1 cellular context compared by ENCODE assay signal in the genomic region with DNA sequence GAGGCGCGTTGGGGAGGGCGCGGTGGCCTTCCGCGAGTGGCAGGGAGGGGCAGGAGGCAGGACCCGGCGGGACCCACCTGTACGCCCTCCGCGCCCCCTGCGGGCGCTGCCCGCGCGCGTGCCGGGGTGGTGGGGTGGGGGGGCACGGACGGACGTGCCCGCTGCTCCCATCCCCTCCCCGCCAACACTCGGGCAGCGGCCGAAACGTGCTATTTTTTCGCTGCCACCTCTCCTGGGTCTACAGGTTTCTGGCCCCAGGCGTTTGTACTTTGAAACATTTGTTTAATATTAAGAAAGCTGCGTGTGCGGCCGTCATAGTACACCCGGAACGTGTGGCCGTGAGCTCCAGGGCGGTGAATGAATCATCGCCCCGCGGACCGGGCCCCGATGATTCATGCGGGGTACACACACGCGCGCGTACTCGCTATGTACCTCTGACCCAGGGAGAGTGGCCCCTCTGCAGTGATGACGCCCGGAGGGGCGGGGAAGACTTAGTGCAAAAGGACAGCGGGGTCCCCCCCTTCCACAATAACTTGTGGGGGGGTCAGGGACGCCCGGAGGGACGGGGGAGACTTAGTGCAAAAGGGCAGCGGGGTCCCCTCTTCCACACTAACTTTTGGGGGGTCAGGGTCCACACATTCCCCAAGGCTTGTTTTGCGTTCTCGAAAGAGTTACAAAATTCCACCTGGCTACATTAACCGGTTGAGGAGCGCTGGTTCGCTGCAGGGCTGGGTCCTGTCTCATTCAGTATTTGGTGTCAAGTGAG.
TF ChIP-seq lines count a peak whose summit lies in the region.

No MANE protein-coding gene starts in this region.

TF ChIP-seq in HepG2, 621 proteins besides CTCF, POLR2A, EP300 and RAD21 (continued from another document):
- TF ChIP-seq, protein P1, sequence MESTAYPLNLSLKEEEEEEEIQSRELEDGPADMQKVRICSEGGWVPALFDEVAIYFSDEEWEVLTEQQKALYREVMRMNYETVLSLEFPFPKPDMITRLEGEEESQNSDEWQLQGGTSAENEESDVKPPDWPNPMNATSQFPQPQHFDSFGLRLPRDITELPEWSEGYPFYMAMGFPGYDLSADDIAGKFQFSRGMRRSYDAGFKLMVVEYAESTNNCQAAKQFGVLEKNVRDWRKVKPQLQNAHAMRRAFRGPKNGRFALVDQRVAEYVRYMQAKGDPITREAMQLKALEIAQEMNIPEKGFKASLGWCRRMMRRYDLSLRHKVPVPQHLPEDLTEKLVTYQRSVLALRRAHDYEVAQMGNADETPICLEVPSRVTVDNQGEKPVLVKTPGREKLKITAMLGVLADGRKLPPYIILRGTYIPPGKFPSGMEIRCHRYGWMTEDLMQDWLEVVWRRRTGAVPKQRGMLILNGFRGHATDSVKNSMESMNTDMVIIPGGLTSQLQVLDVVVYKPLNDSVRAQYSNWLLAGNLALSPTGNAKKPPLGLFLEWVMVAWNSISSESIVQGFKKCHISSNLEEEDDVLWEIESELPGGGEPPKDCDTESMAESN (CRISPR knock-in tag; conservative IDR thresholded peaks at IDR 0.05) = no peak
- TF ChIP-seq ATF1 (CRISPR knock-in tag; IDR thresholded peaks at IDR 0.05) = no peak
- TF ChIP-seq, protein P2, sequence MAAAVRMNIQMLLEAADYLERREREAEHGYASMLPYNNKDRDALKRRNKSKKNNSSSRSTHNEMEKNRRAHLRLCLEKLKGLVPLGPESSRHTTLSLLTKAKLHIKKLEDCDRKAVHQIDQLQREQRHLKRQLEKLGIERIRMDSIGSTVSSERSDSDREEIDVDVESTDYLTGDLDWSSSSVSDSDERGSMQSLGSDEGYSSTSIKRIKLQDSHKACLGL (CRISPR knock-in tag; IDR thresholded peaks at IDR 0.05) = peak; percentile 57; the same call in 1 of the 2 replicates
TF ChIP-seq in HepG2: peak in this region for 152.
